Comparison of ENCODE assay signal across 19 cellular contexts in genomic region chr6:43178150-43178549, GRCh38.
"Had no signal": no experiment of that assay in that cellular context is flagged by ENCODE, and none has a peak within 500 bp of the region (broad histone marks: within the 10 kb centered on the region; RNA-seq: fewer than 3 reads in every experiment).

No MANE protein-coding gene starts in this region.

- H3K4me3 ChIP-seq: body of pancreas, cardiac muscle cell, heart left ventricle, upper lobe of left lung had no signal

- H3K27ac Mint-ChIP-seq: activated CD4-positive, alpha-beta T cell treated with anti-CD3 and anti-CD28 coated beads, Interleukin-2, amount 10 ng/mL, durations not matched to agents 7 days and 5 days; activated naive CD4-positive, alpha-beta T cell treated with anti-CD3 and anti-CD28 coated beads for 36 hours; endodermal cell had no signal

- H3K9me3 ChIP-seq: body of pancreas, heart left ventricle, upper lobe of left lung had no signal

- ATAC-seq: activated CD8-positive, alpha-beta T cell treated with anti-CD3 and anti-CD28 coated beads for 36 hours; body of pancreas; heart left ventricle; left ventricle myocardium superior; stimulated activated naive CD8-positive, alpha-beta T cell treated with anti-CD3 and anti-CD28 coated beads, Interleukin-15, Interleukin-2, amounts not matched to agents 100 U/mL and 50 U/mL, for 24 hours had no signal

- FAIRE-seq: islet of Langerhans, TTC549 had no signal

- H3K27ac ChIP-seq: body of pancreas, upper lobe of left lung, WERI-Rb-1 had no signal

- H3K27me3 ChIP-seq: body of pancreas, cardiac muscle cell, heart left ventricle, upper lobe of left lung had no signal

- H3K4me3 Mint-ChIP-seq: activated CD4-positive, alpha-beta T cell treated with anti-CD3 and anti-CD28 coated beads, Interleukin-2, amount 10 ng/mL, durations not matched to agents 7 days and 5 days; activated CD8-positive, alpha-beta T cell treated with anti-CD3 and anti-CD28 coated beads for 36 hours; activated naive CD4-positive, alpha-beta T cell treated with anti-CD3 and anti-CD28 coated beads for 36 hours; endodermal cell had no signal

- H3K27me3 Mint-ChIP-seq: activated CD4-positive, alpha-beta T cell treated with anti-CD3 and anti-CD28 coated beads, Interleukin-2, amount 10 ng/mL, durations not matched to agents 7 days and 5 days; activated CD8-positive, alpha-beta T cell treated with anti-CD3 and anti-CD28 coated beads for 36 hours had no signal

- H3K9me3 Mint-ChIP-seq: activated CD4-positive, alpha-beta T cell treated with anti-CD3 and anti-CD28 coated beads, Interleukin-2, amount 10 ng/mL, durations not matched to agents 7 days and 5 days; activated CD8-positive, alpha-beta T cell treated with anti-CD3 and anti-CD28 coated beads for 36 hours; activated naive CD4-positive, alpha-beta T cell treated with anti-CD3 and anti-CD28 coated beads for 36 hours; endodermal cell had no signal

- DNase-seq: activated CD4-positive, alpha-beta T cell treated with anti-CD3 and anti-CD28 coated beads, Interleukin-2, amount 10 ng/mL, durations not matched to agents 7 days and 5 days; activated CD4-positive, CD25-positive, alpha-beta regulatory T cell treated with anti-CD3 and anti-CD28 coated beads, Interleukin-2, amount 50 U/mL, for 72 hours; activated CD8-positive, alpha-beta T cell treated with anti-CD3 and anti-CD28 coated beads for 36 hours; activated naive CD4-positive, alpha-beta T cell treated with anti-CD3 and anti-CD28 coated beads for 36 hours; activated T-cell treated with anti-CD3 and anti-CD28 coated beads, Interleukin-2, amount 50 U/mL, for 1 hour; body of pancreas; cortex of kidney; endodermal cell; left ventricle myocardium superior; mammary epithelial cell; midbrain; stimulated activated CD4-positive, alpha-beta T cell treated with anti-CD3 and anti-CD28 coated beads, Interleukin-4, amount 100 ng/mL, for 24 hours; stimulated activated naive CD8-positive, alpha-beta T cell treated with anti-CD3 and anti-CD28 coated beads, Interleukin-15, Interleukin-2, amounts not matched to agents 100 U/mL and 50 U/mL, for 24 hours; upper lobe of left lung; WERI-Rb-1 had no signal
